In the genomic region with DNA sequence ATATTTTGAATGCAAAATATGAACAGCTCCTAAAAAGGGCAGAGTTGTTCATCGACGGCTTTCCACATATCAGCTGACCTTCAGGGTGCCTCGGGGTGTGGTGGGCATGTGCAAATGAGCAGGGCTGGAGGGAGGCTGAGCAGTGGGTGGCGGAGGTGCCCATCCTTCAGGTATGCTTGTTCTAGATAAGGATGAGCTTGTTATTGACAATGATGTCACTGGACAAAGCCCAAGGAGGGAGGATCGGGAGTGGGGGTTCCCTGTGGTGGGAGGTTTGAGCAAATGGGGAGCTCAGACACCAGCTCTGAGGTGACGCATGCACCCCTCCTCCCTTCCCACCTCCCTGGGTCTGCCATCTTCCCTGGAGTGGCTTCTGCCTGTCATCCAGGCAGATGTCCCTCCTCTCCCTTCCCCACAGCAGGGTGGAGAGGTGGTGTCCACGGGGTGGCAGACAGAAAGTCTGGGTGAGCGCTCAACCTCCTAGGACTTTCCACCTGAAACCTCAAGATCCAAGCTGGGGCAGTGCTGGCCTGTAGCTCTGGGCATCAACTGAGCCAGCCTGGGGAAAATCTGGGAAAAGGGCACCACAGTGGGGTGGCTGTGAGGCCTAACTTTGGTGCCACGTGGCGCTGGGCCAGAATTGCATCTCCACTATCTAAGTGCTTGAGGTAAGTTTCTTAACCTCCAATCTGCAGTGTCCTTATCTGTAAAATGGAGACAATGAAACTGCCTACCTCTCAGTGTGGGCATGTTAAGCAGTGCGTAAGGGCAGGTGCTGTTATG, we compare ENCODE assay signal across 21 cellular contexts.
"Had no signal": no experiment of that assay in that cellular context is flagged by ENCODE, and none has a peak within 500 bp of the region (broad histone marks: within the 10 kb centered on the region; RNA-seq: fewer than 3 reads in every experiment).

No MANE protein-coding gene starts in this region.

- H3K27me3 ChIP-seq: breast epithelium, ovary, testis, upper lobe of left lung had no signal

- H3K4me1 Mint-ChIP-seq: activated naive CD8-positive, alpha-beta T cell treated with anti-CD3 and anti-CD28 coated beads, Interleukin-2, amount 10 ng/mL, durations not matched to agents 7 days and 5 days had no signal

- DNase-seq: activated CD4-positive, alpha-beta T cell treated with anti-CD3 and anti-CD28 coated beads, Interleukin-2, amount 10 ng/mL, durations not matched to agents 24 days and 14 days; activated CD8-positive, alpha-beta T cell treated with anti-CD3 and anti-CD28 coated beads for 36 hours; activated naive CD4-positive, alpha-beta T cell; activated naive CD8-positive, alpha-beta T cell treated with anti-CD3 and anti-CD28 coated beads, Interleukin-2, amount 10 ng/mL, durations not matched to agents 7 days and 5 days; amniotic stem cell; effector CD4-positive, alpha-beta T cell; erythroblast; foreskin fibroblast; naive thymus-derived CD4-positive, alpha-beta T cell; ovary; psoas muscle; right cardiac atrium; stimulated activated CD4-positive, alpha-beta T cell treated with anti-CD3 and anti-CD28 coated beads, Interleukin-2, amount 100 ng/mL, for 24 hours; testis had no signal

- H3K4me3 ChIP-seq: breast epithelium, left lung, lung, ovary, psoas muscle, skin epidermis, testis, upper lobe of left lung had no signal

- H3K9me3 Mint-ChIP-seq: activated CD4-positive, alpha-beta T cell treated with anti-CD3 and anti-CD28 coated beads, Interleukin-2, amount 10 ng/mL, durations not matched to agents 24 days and 14 days; activated CD8-positive, alpha-beta T cell treated with anti-CD3 and anti-CD28 coated beads for 36 hours; activated naive CD8-positive, alpha-beta T cell treated with anti-CD3 and anti-CD28 coated beads, Interleukin-2, amount 10 ng/mL, durations not matched to agents 7 days and 5 days; naive thymus-derived CD4-positive, alpha-beta T cell; neural crest cell; stimulated activated memory B cell treated with anti-CD40 and anti-IgM and Interleukin-4, amounts not matched to agents 10 μg/mL and 1 μg/mL and 100 μg/mL, for 72 hours had no signal

- H3K9me3 ChIP-seq: breast epithelium, left lung, ovary, psoas muscle, testis, upper lobe of left lung had no signal

- H3K4me1 ChIP-seq: breast epithelium, psoas muscle, testis, upper lobe of left lung had no signal

- H3K36me3 Mint-ChIP-seq: activated naive CD8-positive, alpha-beta T cell treated with anti-CD3 and anti-CD28 coated beads, Interleukin-2, amount 10 ng/mL, durations not matched to agents 7 days and 5 days; naive thymus-derived CD4-positive, alpha-beta T cell; stimulated activated memory B cell treated with anti-CD40 and anti-IgM and Interleukin-4, amounts not matched to agents 10 μg/mL and 1 μg/mL and 100 μg/mL, for 72 hours had no signal

- H3K4me3 Mint-ChIP-seq: activated CD4-positive, alpha-beta T cell treated with anti-CD3 and anti-CD28 coated beads, Interleukin-2, amount 10 ng/mL, durations not matched to agents 24 days and 14 days; activated CD8-positive, alpha-beta T cell treated with anti-CD3 and anti-CD28 coated beads for 36 hours; activated naive CD8-positive, alpha-beta T cell treated with anti-CD3 and anti-CD28 coated beads, Interleukin-2, amount 10 ng/mL, durations not matched to agents 7 days and 5 days; naive thymus-derived CD4-positive, alpha-beta T cell; neural crest cell; stimulated activated memory B cell treated with anti-CD40 and anti-IgM and Interleukin-4, amounts not matched to agents 10 μg/mL and 1 μg/mL and 100 μg/mL, for 72 hours had no signal

- H3K27ac ChIP-seq: breast epithelium, left lung, ovary, psoas muscle, skin epidermis, testis, upper lobe of left lung had no signal

- H3K27ac Mint-ChIP-seq: activated CD4-positive, alpha-beta T cell treated with anti-CD3 and anti-CD28 coated beads, Interleukin-2, amount 10 ng/mL, durations not matched to agents 24 days and 14 days; activated CD8-positive, alpha-beta T cell treated with anti-CD3 and anti-CD28 coated beads for 36 hours; activated naive CD8-positive, alpha-beta T cell treated with anti-CD3 and anti-CD28 coated beads, Interleukin-2, amount 10 ng/mL, durations not matched to agents 7 days and 5 days; naive thymus-derived CD4-positive, alpha-beta T cell; stimulated activated memory B cell treated with anti-CD40 and anti-IgM and Interleukin-4, amounts not matched to agents 10 μg/mL and 1 μg/mL and 100 μg/mL, for 72 hours had no signal

- H3K36me3 ChIP-seq: breast epithelium, left lung, ovary, upper lobe of left lung had no signal
